In genomic region chr6:21185849-21186478, GRCh38 we compare ENCODE assay signal across 1 cellular context.
TF ChIP-seq lines count a peak whose summit lies in the region.

No MANE protein-coding gene starts in this region.

TF ChIP-seq in H1, 55 proteins besides CTCF, POLR2A, EP300 and RAD21 (continued from another document):
- peak; percentile 55; the same call in 1 of the 2 replicates for TF ChIP-seq MAX (IDR thresholded peaks at IDR 0.05)
- TF ChIP-seq TCF12 (IDR thresholded peaks at IDR 0.05; ENCODE audit: low read depth, low read length), result peak; percentile 67; the same call in 1 of the 2 replicates
- TF ChIP-seq SP1 (IDR thresholded peaks at IDR 0.05; ENCODE audit: low read depth, low read length), result peak; percentile 88
- peak; percentile 31 for TF ChIP-seq CHD7 (IDR thresholded peaks at IDR 0.05; ENCODE audit: insufficient replicate concordance, low read length)
- no peak for TF ChIP-seq SRF (IDR thresholded peaks at IDR 0.05; ENCODE audit: low read depth, low read length)
- TF ChIP-seq NANOG (IDR thresholded peaks at IDR 0.05; ENCODE audit: insufficient read depth, low read depth, low read length, poor library complexity, severe bottlenecking), result peak; percentile 93
- no peak for TF ChIP-seq SIX5 (IDR thresholded peaks at IDR 0.05; ENCODE audit: low read depth, low read length)
- TF ChIP-seq TBP (IDR thresholded peaks at IDR 0.05; ENCODE audit: low read depth, low read length), result peak; percentile 26; the same call in 1 of the 2 replicates
- no peak for TF ChIP-seq RXRA (IDR thresholded peaks at IDR 0.05; ENCODE audit: insufficient read depth, low read depth, low read length)
- peak; percentile 95 to 98 for TF ChIP-seq BCL11A (IDR thresholded peaks at IDR 0.05; ENCODE audit: low read depth in 2 of 2, low read length in 2 of 2)
- TF ChIP-seq HDAC2 (IDR thresholded peaks at IDR 0.05; ENCODE audit: borderline replicate concordance in 1 of 2, low read depth in 2 of 2, low read length in 2 of 2), result peak in 1 of 2 experiments; percentile 94; a peak in 2 of 4 replicates
- no peak for TF ChIP-seq TAF7 (optimal IDR thresholded peaks at IDR 0.05; ENCODE audit: borderline replicate concordance, low read depth, low read length)
- peak; percentile 97 for TF ChIP-seq POU5F1 (IDR thresholded peaks at IDR 0.05; ENCODE audit: low read depth, low read length)
- 0 out of 2 replicates have a peak, but pooled peaks have one; percentile 44 for TF ChIP-seq E2F6 (IDR thresholded peaks at IDR 0.05)
- TF ChIP-seq CBX8 (IDR thresholded peaks at IDR 0.05; ENCODE audit: borderline replicate concordance, low read depth, low read length), result no peak
- TF ChIP-seq CHD2 (IDR thresholded peaks at IDR 0.05; ENCODE audit: low read length), result peak; percentile 55; the same call in 1 of the 2 replicates
- peak; percentile 25 for TF ChIP-seq ASH2L (IDR thresholded peaks at IDR 0.05; ENCODE audit: low read length)
- no peak for TF ChIP-seq FOSL1 (IDR thresholded peaks at IDR 0.05; ENCODE audit: insufficient read depth, low read depth, low read length)
- no peak for TF ChIP-seq TEAD4 (IDR thresholded peaks at IDR 0.05; ENCODE audit: low read depth, low read length)
- TF ChIP-seq MAFK (IDR thresholded peaks at IDR 0.05; ENCODE audit: low read depth, low read length), result no peak
